Comparison of ENCODE assay signal across 28 cellular contexts in the genomic region with DNA sequence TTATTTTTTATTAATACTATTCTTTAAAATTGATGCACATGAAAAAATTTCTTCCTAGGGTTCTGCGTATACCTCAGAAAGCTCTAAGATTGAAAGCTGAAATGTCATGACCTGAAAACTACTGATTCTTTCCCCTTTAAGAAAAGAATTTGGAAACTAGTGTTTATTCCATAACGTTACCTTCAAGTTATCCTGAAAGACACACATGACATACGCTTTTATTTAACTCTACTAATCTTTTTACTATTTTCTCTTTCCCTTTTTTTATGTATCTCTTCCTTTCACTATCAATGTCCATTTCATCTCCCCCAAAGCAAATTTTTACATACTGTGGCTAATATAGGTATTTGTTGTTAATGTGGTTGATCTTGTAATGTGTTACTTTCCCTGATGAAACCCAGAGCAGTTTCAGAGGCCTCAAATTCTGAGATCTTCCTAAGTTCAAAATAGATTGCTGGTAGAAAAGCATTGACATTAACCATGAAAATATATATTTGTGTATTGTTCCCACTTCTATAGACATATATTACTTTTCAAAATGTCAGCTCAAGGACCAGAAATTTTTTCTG. TPM values are rescaled to one million over a fixed set of nuclear protein-coding genes. Genes with fewer than 3 reads are reported as not detected.
DNase-seq lines count a peak whose midpoint lies in the region; ATAC-seq, FAIRE-seq and TF ChIP-seq lines count a peak whose summit lies in the region.
"Had no signal": no experiment of that assay in that cellular context is flagged by ENCODE, and none has a peak within 500 bp of the region (broad histone marks: within the 10 kb centered on the region; RNA-seq: fewer than 3 reads in every experiment).

No MANE protein-coding gene starts in this region.

- H3K4me1 ChIP-seq in osteoblast (ENCODE audit: insufficient read depth, low read length) (peaks cover 11% of the 10 kb centered on the region), thyroid gland (peaks cover 34 to 52% of the 10 kb centered on the region in 2 donors)

- no peak overlapping the region for H3K27ac ChIP-seq in osteoblast (ENCODE audit: low read depth, low read length)
- no peak overlapping the region for H3K27ac ChIP-seq in thyroid gland
- H3K27ac ChIP-seq: lower lobe of right lung, transverse colon, WERI-Rb-1 had no signal

- no peak for ATAC-seq in activated T-cell treated with anti-CD3 and anti-CD28 coated beads, Interleukin-2, amount 50 U/mL, for 4 hours
- ATAC-seq: lower lobe of right lung, SK-N-SH treated with all-trans-retinoic acid at 6 μM for 48 hours had no signal

- no peak overlapping the region for H3K4me3 Mint-ChIP-seq in activated T-cell treated with anti-CD3 and anti-CD28 coated beads, Interleukin-2, amount 50 U/mL, for 24 hours
- no peak overlapping the region for H3K4me3 Mint-ChIP-seq in activated T-cell treated with anti-CD3 and anti-CD28 coated beads, Interleukin-2, amount 50 U/mL, for 4 hours
- H3K4me3 Mint-ChIP-seq in activated naive CD8-positive, alpha-beta T cell: peak overlapping the region; percentile 12
- H3K4me3 Mint-ChIP-seq: activated CD4-positive, alpha-beta memory T cell treated with anti-CD3 and anti-CD28 coated beads, Interleukin-2, amount 10 ng/mL, durations not matched to agents 7 days and 5 days; T-helper 2 cell treated with Interferon-gamma antibody and Interleukin-4, amounts not matched to agents 5 μg/mL and 100 μg/mL, for 36 hours had no signal

- intact Hi-C loops in thyroid gland (cut with DNase I): loop anchor here (10.0 kb wide), 1 partner anchor 51 kb away; no protein-coding TSS in a partner anchor

- H3K4me2 ChIP-seq in osteoblast (ENCODE audit: insufficient read depth, low read length): no peak overlapping the region

- no peaks in the 10 kb centered on the region for H3K27me3 Mint-ChIP-seq in activated T-cell treated with anti-CD3 and anti-CD28 coated beads, Interleukin-2, amount 50 U/mL, for 24 hours
- no peaks in the 10 kb centered on the region for H3K27me3 Mint-ChIP-seq in activated T-cell treated with anti-CD3 and anti-CD28 coated beads, Interleukin-2, amount 50 U/mL, for 4 hours (ENCODE audit: low read depth)
- H3K27me3 Mint-ChIP-seq in activated naive CD8-positive, alpha-beta T cell: no peaks in the 10 kb centered on the region
- H3K27me3 Mint-ChIP-seq: activated CD4-positive, alpha-beta memory T cell treated with anti-CD3 and anti-CD28 coated beads, Interleukin-2, amount 10 ng/mL, durations not matched to agents 7 days and 5 days had no signal

- H3K36me3 Mint-ChIP-seq in activated T-cell treated with anti-CD3 and anti-CD28 coated beads, Interleukin-2, amount 50 U/mL, for 24 hours (ENCODE audit: low read depth): peaks cover 14% of the 10 kb centered on the region
- peaks cover 19% of the 10 kb centered on the region for H3K36me3 Mint-ChIP-seq in activated T-cell treated with anti-CD3 and anti-CD28 coated beads, Interleukin-2, amount 50 U/mL, for 4 hours (ENCODE audit: insufficient read depth)
- peaks cover 6% of the 10 kb centered on the region for H3K36me3 Mint-ChIP-seq in activated naive CD8-positive, alpha-beta T cell

- H4K20me1 ChIP-seq in osteoblast (ENCODE audit: insufficient read depth, low read length): peaks cover 81% of the 10 kb centered on the region

- TF ChIP-seq POLR2A in H54 (IDR thresholded peaks at IDR 0.05; ENCODE audit: low read depth, low read length) (no peak), thyroid gland (IDR thresholded peaks at IDR 0.05) (no peak)

- H3K4me1 Mint-ChIP-seq in activated T-cell treated with anti-CD3 and anti-CD28 coated beads, Interleukin-2, amount 50 U/mL, for 24 hours (ENCODE audit: low read depth): peaks cover 78% of the 10 kb centered on the region
- peaks cover 73% of the 10 kb centered on the region for H3K4me1 Mint-ChIP-seq in activated T-cell treated with anti-CD3 and anti-CD28 coated beads, Interleukin-2, amount 50 U/mL, for 4 hours (ENCODE audit: low read depth)
- H3K4me1 Mint-ChIP-seq in activated naive CD8-positive, alpha-beta T cell (ENCODE audit: low read depth): peaks cover 84% of the 10 kb centered on the region

- H3K4me3 ChIP-seq in osteoblast (ENCODE audit: insufficient read depth, low read length) (no peak overlapping the region), thyroid gland (replicated peaks in 1 of 3) (no peak overlapping the region)
- H3K4me3 ChIP-seq: HAP-1, lower lobe of right lung, transverse colon had no signal

- peak overlapping the region; percentile 42 for H3K27ac Mint-ChIP-seq in activated T-cell treated with anti-CD3 and anti-CD28 coated beads, Interleukin-2, amount 50 U/mL, for 24 hours
- peak overlapping the region; percentile 46 for H3K27ac Mint-ChIP-seq in activated naive CD8-positive, alpha-beta T cell
- H3K27ac Mint-ChIP-seq: activated CD4-positive, alpha-beta memory T cell treated with anti-CD3 and anti-CD28 coated beads, Interleukin-2, amount 10 ng/mL, durations not matched to agents 7 days and 5 days; T-helper 2 cell treated with Interferon-gamma antibody and Interleukin-4, amounts not matched to agents 5 μg/mL and 100 μg/mL, for 36 hours had no signal

- H3K79me2 ChIP-seq in osteoblast (ENCODE audit: insufficient read depth, low read length): peaks cover 100% of the 10 kb centered on the region

- FAIRE-seq in H54 (lab: Jason Lieb, UNC): peak; percentile 72
- FAIRE-seq: colon, GM12892, HTR-8/SVneo had no signal

- H3K36me3 ChIP-seq in osteoblast (ENCODE audit: insufficient read depth, low read length): no peaks in the 10 kb centered on the region
- no peaks in the 10 kb centered on the region for H3K36me3 ChIP-seq in thyroid gland
- H3K36me3 ChIP-seq: HAP-1 had no signal

- WGBS in thyroid gland, 2 donors: 90 to 95% methylated on average over 3 of the region's 3 CpGs

- TF ChIP-seq CTCF in osteoblast (IDR thresholded peaks at IDR 0.05; ENCODE audit: extremely low read depth, low read depth, low read length) (no peak), thyroid gland (IDR thresholded peaks at IDR 0.05) (no peak)

- H2AFZ ChIP-seq in osteoblast (ENCODE audit: low read length): no peak overlapping the region

- DNase-seq in activated T-cell treated with anti-CD3 and anti-CD28 coated beads, Interleukin-2, amount 50 U/mL, for 24 hours: no peak
- no peak for DNase-seq in activated T-cell treated with anti-CD3 and anti-CD28 coated beads, Interleukin-2, amount 50 U/mL, for 4 hours
- DNase-seq in H54 (ENCODE audit: insufficient read length, low spot score) (no peak), osteoblast (ENCODE audit: insufficient read length, low spot score, missing footprints) (peak; percentile 38), thyroid gland (no peak), DMS79 (lab: John Stamatoyannopoulos, UW) (no peak)
- DNase-seq in effector CD8-positive, alpha-beta T cell (lab: John Stamatoyannopoulos, UW): no peak
- DNase-seq: activated CD4-positive, alpha-beta memory T cell treated with anti-CD3 and anti-CD28 coated beads, Interleukin-2, amount 10 ng/mL, durations not matched to agents 7 days and 5 days; activated T-cell treated with anti-CD3 and anti-CD28 coated beads, Interleukin-2, amount 50 U/mL, for 48 hours; AML-193; DMS79 treated with DMSO at 0.1 percent for 48 hours; Karpas-422; kidney; lower lobe of right lung; NCI-H187 treated with DMSO at 0.1 percent for 48 hours; NCI-H69; RPMI8226; stimulated activated CD4-positive, alpha-beta T cell treated with anti-CD3 and anti-CD28 coated beads, Interleukin-1b, Interleukin-23, amount 100 ng/mL, for 48 hours; stimulated activated naive CD4-positive, alpha-beta T cell; transverse colon; WERI-Rb-1 had no signal

- no peaks in the 10 kb centered on the region for H3K27me3 ChIP-seq in osteoblast (ENCODE audit: insufficient read depth, low read length)
- no peaks in the 10 kb centered on the region for H3K27me3 ChIP-seq in thyroid gland
- H3K27me3 ChIP-seq: transverse colon had no signal

- H3K9me3 Mint-ChIP-seq in activated T-cell treated with anti-CD3 and anti-CD28 coated beads, Interleukin-2, amount 50 U/mL, for 24 hours: no peaks in the 10 kb centered on the region
- H3K9me3 Mint-ChIP-seq in activated T-cell treated with anti-CD3 and anti-CD28 coated beads, Interleukin-2, amount 50 U/mL, for 4 hours: no peaks in the 10 kb centered on the region
- no peaks in the 10 kb centered on the region for H3K9me3 Mint-ChIP-seq in activated naive CD8-positive, alpha-beta T cell (ENCODE audit: low read depth)
- H3K9me3 Mint-ChIP-seq: activated CD4-positive, alpha-beta memory T cell treated with anti-CD3 and anti-CD28 coated beads, Interleukin-2, amount 10 ng/mL, durations not matched to agents 7 days and 5 days; T-helper 2 cell treated with Interferon-gamma antibody and Interleukin-4, amounts not matched to agents 5 μg/mL and 100 μg/mL, for 36 hours had no signal

- H3K9me3 ChIP-seq in osteoblast (ENCODE audit: low read depth, low read length) (no peaks in the 10 kb centered on the region), thyroid gland (no peaks in the 10 kb centered on the region)
- H3K9me3 ChIP-seq: HAP-1, lower lobe of right lung, transverse colon had no signal

RNA-seq across cellular contexts. Expression of gene NIPBL, which starts 7.4 kb away (rescaled TPM):
- total RNA-seq in activated T-cell treated with anti-CD3 and anti-CD28 coated beads, Interleukin-2, amount 50 U/mL, for 4 hours: 10 to 100 TPM; 42.0 to 56.0 (median 43.4) TPM
- total RNA-seq in osteoblast (22.8 and 29.5 TPM in 2 replicates), thyroid gland (100 to 1,000 TPM in 1 of 4 donors, 10 to 100 TPM in 3; 62.1 to 145 (median 87.8) TPM)
